ENCODE assay signal across 20 cellular contexts in the genomic region with DNA sequence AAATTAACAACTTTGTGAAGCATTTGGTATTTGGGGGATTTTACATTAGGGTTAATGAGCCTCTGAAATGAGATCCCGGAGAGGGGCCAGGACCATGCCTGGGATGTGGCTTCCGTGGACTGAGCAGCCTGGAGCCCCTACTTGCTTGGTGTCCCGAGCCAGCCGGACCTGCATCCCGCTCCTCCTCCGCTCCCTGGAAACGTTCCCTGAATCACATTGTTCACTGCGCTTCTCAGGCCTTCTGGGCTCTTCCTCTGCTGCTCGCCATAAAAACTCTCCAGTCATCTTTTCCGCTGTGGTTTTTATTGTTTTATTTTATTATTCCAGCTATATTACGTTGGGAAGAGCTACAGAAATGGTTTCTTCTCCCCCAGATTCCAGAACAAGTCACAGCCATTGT. TPM values are rescaled to one million over a fixed set of nuclear protein-coding genes. Genes with fewer than 3 reads are reported as not detected.
A peak's percentile ranks its signal among the peaks of the same experiment; 100 is the strongest.
DNase-seq lines count a peak whose midpoint lies in the region; ATAC-seq and TF ChIP-seq lines count a peak whose summit lies in the region.
"Had no signal": no experiment of that assay in that cellular context is flagged by ENCODE, and none has a peak within 500 bp of the region (broad histone marks: within the 10 kb centered on the region; RNA-seq: fewer than 3 reads in every experiment).

No MANE protein-coding gene starts in this region.

- H3K9me3 Mint-ChIP-seq in nephron: peaks cover 7% of the 10 kb centered on the region
- H3K9me3 Mint-ChIP-seq: CD4-positive, alpha-beta T cell had no signal

- intact Hi-C loops in Right ventricle myocardium inferior (cut with DNase I) (no loop called here), left colon (cut with DNase I, micrococcal nuclease) (no loop called here)

- ATAC-seq in Right ventricle myocardium inferior (no peak), left colon (peak; percentile 70)
- ATAC-seq: A549 had no signal

- no peak overlapping the region for H3K4me3 ChIP-seq in right atrium auricular region
- H3K4me3 ChIP-seq in H7 (ENCODE audit: insufficient read depth, low read depth, low read length): no peak overlapping the region
- H3K4me3 ChIP-seq: A549, HAP-1 had no signal

- H3K4me3 Mint-ChIP-seq in nephron: peak overlapping the region in 2 of 3 experiments; percentile 13 to 17
- H3K4me3 Mint-ChIP-seq: CD4-positive, alpha-beta T cell had no signal

- TF ChIP-seq CTCF in right atrium auricular region (IDR thresholded peaks at IDR 0.05) (no peak), nephron (IDR thresholded peaks at IDR 0.05; ENCODE audit: unreplicated experiment in 3 of 3) (no peak)

- peaks cover 70% of the 10 kb centered on the region for H3K4me1 Mint-ChIP-seq in nephron

- peak overlapping the region; percentile 89 to 96 (median 95) for H3K27ac Mint-ChIP-seq in nephron
- H3K27ac Mint-ChIP-seq: CD4-positive, alpha-beta T cell had no signal

- H3K36me3 ChIP-seq in right atrium auricular region: no peaks in the 10 kb centered on the region
- no peaks in the 10 kb centered on the region for H3K36me3 ChIP-seq in H7 (replicated peaks; ENCODE audit: control insufficient read depth, insufficient read depth, low read length)
- H3K36me3 ChIP-seq: HAP-1 had no signal

- DNase-seq in Right ventricle myocardium inferior (ENCODE audit: missing footprints) (peak; percentile 27), right atrium auricular region (ENCODE audit: low spot score) (no peak), left colon (no peak), H7 (no peak), NOMO-1 treated with DMSO at 0.1 percent for 48 hours (lab: John Stamatoyannopoulos, UW; ENCODE audit: unreplicated experiment) (no peak), DMS 273 (lab: John Stamatoyannopoulos, UW; ENCODE audit: unreplicated experiment) (no peak), retina (no peak)
- DNase-seq: AML-193; Caco-2; CD4-positive, alpha-beta T cell; DMS153; DMS79; GF-D8; IMR-90 had no signal

- no peaks in the 10 kb centered on the region for H3K36me3 Mint-ChIP-seq in nephron (ENCODE audit: low read depth)

- H3K4me1 ChIP-seq in right atrium auricular region: peaks cover 0 to 19% of the 10 kb centered on the region in 2 donors
- H3K4me1 ChIP-seq: A549, Caco-2, HAP-1 had no signal

- no peak overlapping the region for H3K27ac ChIP-seq in right atrium auricular region
- H3K27ac ChIP-seq: 22Rv1, A549, C4-2B, HL-60 had no signal

- peaks cover 0 to 8% of the 10 kb centered on the region in 2 donors for H3K9me3 ChIP-seq in right atrium auricular region
- H3K9me3 ChIP-seq: A549 had no signal

- H3K27me3 ChIP-seq in right atrium auricular region: no peaks in the 10 kb centered on the region
- H3K27me3 ChIP-seq in H7 (ENCODE audit: control insufficient read depth, insufficient read depth, low read length): peaks cover 45% of the 10 kb centered on the region

- H3K27me3 Mint-ChIP-seq in nephron (ENCODE audit: low read depth): peaks cover 3% of the 10 kb centered on the region
- H3K27me3 Mint-ChIP-seq: CD4-positive, alpha-beta T cell had no signal

RNA-seq across cellular contexts. Expression of a gene that starts 13.3 kb away (rescaled TPM):
- total RNA-seq in Right ventricle myocardium inferior (0.32 TPM), right atrium auricular region (under 1 TPM; 0.35 to 0.37 TPM), left colon (1 to 10 TPM; 1.1 to 1.9 TPM)
- 0.83 and 1.9 TPM in 2 replicates for total RNA-seq in H7 (2014; rRNA removed; shearing (Covaris generic))
